ENCODE assay signal across 16 cellular contexts in genomic region chr4:139624441-139625130, GRCh38. TPM values are rescaled to one million over a fixed set of nuclear protein-coding genes. Genes with fewer than 3 reads are reported as not detected.
A peak's percentile ranks its signal among the peaks of the same experiment; 100 is the strongest.
DNase-seq lines count a peak whose midpoint lies in the region; ATAC-seq and TF ChIP-seq lines count a peak whose summit lies in the region.
"Had no signal": no experiment of that assay in that cellular context is flagged by ENCODE, and none has a peak within 500 bp of the region (broad histone marks: within the 10 kb centered on the region; RNA-seq: fewer than 3 reads in every experiment).

No MANE protein-coding gene starts in this region.

- H3K4me3 ChIP-seq in mesodermal cell (ENCODE audit: extremely low read depth, insufficient read depth, low read length, poor library complexity, severe bottlenecking) (no peak overlapping the region), neural progenitor cell (no peak overlapping the region)

- no peaks in the 10 kb centered on the region for H4K20me1 ChIP-seq in neural progenitor cell (ENCODE audit: low read depth)

- H3K4me1 ChIP-seq in mesodermal cell (ENCODE audit: control insufficient read depth, insufficient read depth, low read length, poor library complexity, severe bottlenecking): no peaks in the 10 kb centered on the region
- H3K4me1 ChIP-seq in neural progenitor cell: peaks cover 47% of the 10 kb centered on the region
- no peaks in the 10 kb centered on the region for H3K4me1 ChIP-seq in foreskin keratinocyte

- H3K27ac Mint-ChIP-seq in WTC11: no peak overlapping the region
- H3K27ac Mint-ChIP-seq in neural progenitor cell: no peak overlapping the region
- H3K27ac Mint-ChIP-seq: CD14-positive monocyte; CD8-positive, alpha-beta T cell; H9; IgD-negative memory B cell had no signal

- H3K4me1 Mint-ChIP-seq in WTC11: peaks cover 42% of the 10 kb centered on the region
- H3K4me1 Mint-ChIP-seq in neural progenitor cell: peaks cover 42% of the 10 kb centered on the region
- H3K4me1 Mint-ChIP-seq: CD14-positive monocyte, IgD-negative memory B cell had no signal

- H3K27me3 ChIP-seq in neural progenitor cell (peaks cover 26% of the 10 kb centered on the region), foreskin keratinocyte (no peaks in the 10 kb centered on the region)

- H3K27ac ChIP-seq in mesodermal cell (ENCODE audit: low read depth, low read length, severe bottlenecking): peak overlapping the region; percentile 36
- no peak overlapping the region for H3K27ac ChIP-seq in neural progenitor cell
- H3K27ac ChIP-seq in foreskin keratinocyte: no peak overlapping the region
- H3K27ac ChIP-seq: 22Rv1, HL-60 had no signal

- H3K9me3 ChIP-seq in mesodermal cell (ENCODE audit: control insufficient read depth, low read length) (no peaks in the 10 kb centered on the region), neural progenitor cell (ENCODE audit: low read depth) (no peaks in the 10 kb centered on the region)

- H2AFZ ChIP-seq in neural progenitor cell (replicated peaks): peak overlapping the region; percentile 23

- H3K36me3 ChIP-seq in mesodermal cell (ENCODE audit: control insufficient read depth, insufficient read depth, low read length): no peaks in the 10 kb centered on the region
- H3K36me3 ChIP-seq in neural progenitor cell: no peaks in the 10 kb centered on the region

- H3F3A ChIP-seq in neural progenitor cell (ENCODE audit: low read depth): peaks cover 46% of the 10 kb centered on the region

- H3K4me2 ChIP-seq in neural progenitor cell: peak overlapping the region; percentile 2

- 0% methylated on average over 1 of the region's 3 CpGs; no CpG with 5 or more reads in 1 of the 2 experiments for WGBS in mesodermal cell (ENCODE audit: insufficient coverage in 2 of 2), 2 experiments

- CTCF ChIA-PET in WTC11 (lab: Charles Lee): interaction anchor here (0.6 to 1.3 kb wide), 2 partner anchors 9 to 32 kb away, joined by 3 to 4 read pairs; no protein-coding TSS in a partner anchor

- POLR2A ChIA-PET in WTC11 (lab: Charles Lee): no interaction called here

- H3K4me3 Mint-ChIP-seq in WTC11: peak overlapping the region; percentile 36
- no peak overlapping the region for H3K4me3 Mint-ChIP-seq in neural progenitor cell
- H3K4me3 Mint-ChIP-seq: CD14-positive monocyte; CD8-positive, alpha-beta T cell; H9; IgD-negative memory B cell had no signal

- H3K79me2 ChIP-seq in neural progenitor cell (ENCODE audit: low read depth): no peaks in the 10 kb centered on the region

- H3K36me3 Mint-ChIP-seq in WTC11: no peaks in the 10 kb centered on the region
- no peaks in the 10 kb centered on the region for H3K36me3 Mint-ChIP-seq in neural progenitor cell
- H3K36me3 Mint-ChIP-seq: CD14-positive monocyte; CD8-positive, alpha-beta T cell; IgD-negative memory B cell had no signal

- DNase-seq in NCI-H82 (lab: John Stamatoyannopoulos, UW) (peak; percentile 46), NCI-H82 treated with DMSO at 0.1 percent for 48 hours (lab: John Stamatoyannopoulos, UW; ENCODE audit: unreplicated experiment) (no peak), WTC11 (ENCODE audit: low spot score) (no peak), neural progenitor cell (ENCODE audit: low spot score) (no peak), foreskin keratinocyte (no peak), NCI-H146 treated with DMSO at 0.1 percent for 48 hours (lab: John Stamatoyannopoulos, UW; ENCODE audit: unreplicated experiment) (no peak)
- DNase-seq: CD8-positive, alpha-beta T cell; COR-L47; DMS53; H9 had no signal

- H3K27me3 Mint-ChIP-seq in WTC11 (ENCODE audit: low read depth) (peaks cover 93% of the 10 kb centered on the region), neural progenitor cell (ENCODE audit: insufficient read depth, low read depth) (no peaks in the 10 kb centered on the region)

- TF ChIP-seq CTCF in WTC11 (IDR thresholded peaks at IDR 0.05) (no peak), neural progenitor cell (IDR thresholded peaks at IDR 0.05) (no peak), foreskin keratinocyte (conservative IDR thresholded peaks at IDR 0.05) (no peak)

- no peaks in the 10 kb centered on the region for H3K9me3 Mint-ChIP-seq in WTC11
- no peaks in the 10 kb centered on the region for H3K9me3 Mint-ChIP-seq in neural progenitor cell
- H3K9me3 Mint-ChIP-seq: CD14-positive monocyte; CD8-positive, alpha-beta T cell had no signal

- H3K9ac ChIP-seq in neural progenitor cell: no peak overlapping the region

- ATAC-seq in WTC11: peak; percentile 24
- ATAC-seq in foreskin keratinocyte: no peak
- no peak for ATAC-seq in GM21515 (IDR thresholded peaks at IDR 0.05; ENCODE audit: unreplicated experiment)
- ATAC-seq: CD8-positive, alpha-beta T cell had no signal

TF ChIP-seq in WTC11, 78 proteins besides CTCF, POLR2A, EP300 and RAD21:
- TF ChIP-seq OVOL2 (CRISPR knock-in tag; IDR thresholded peaks at IDR 0.05; ENCODE audit: borderline replicate concordance) (no peak), TEAD1 (CRISPR knock-in tag; IDR thresholded peaks at IDR 0.05) (peak; percentile 71; the same call in 1 of the 2 replicates), ZNF671 (CRISPR knock-in tag; IDR thresholded peaks at IDR 0.05) (no peak), TEAD4 (CRISPR knock-in tag; IDR thresholded peaks at IDR 0.05) (no peak), NR1H2 (CRISPR knock-in tag; IDR thresholded peaks at IDR 0.05) (no peak), NFE2L1 (CRISPR knock-in tag; IDR thresholded peaks at IDR 0.05) (no peak)

RNA-seq across cellular contexts. Expression of gene MGST2, which starts 41.0 kb away (rescaled TPM):
- total RNA-seq in WTC11 (2021) (13.6 to 14.9 TPM (median 14.8 TPM) in 3 replicates), neural progenitor cell (ENCODE audit: low replicate concordance) (4.4 and 7.1 TPM in 2 replicates), foreskin keratinocyte (34.7 and 35.6 TPM in 2 replicates)
- polyA plus RNA-seq in mesodermal cell (2013, experiment 1 of 2): 31.3 TPM
- polyA plus RNA-seq in mesodermal cell (2013, experiment 2 of 2): 30.6 TPM
- polyA plus RNA-seq in foreskin keratinocyte: 49.9 and 52.1 TPM in 2 replicates
